In the genomic region with DNA sequence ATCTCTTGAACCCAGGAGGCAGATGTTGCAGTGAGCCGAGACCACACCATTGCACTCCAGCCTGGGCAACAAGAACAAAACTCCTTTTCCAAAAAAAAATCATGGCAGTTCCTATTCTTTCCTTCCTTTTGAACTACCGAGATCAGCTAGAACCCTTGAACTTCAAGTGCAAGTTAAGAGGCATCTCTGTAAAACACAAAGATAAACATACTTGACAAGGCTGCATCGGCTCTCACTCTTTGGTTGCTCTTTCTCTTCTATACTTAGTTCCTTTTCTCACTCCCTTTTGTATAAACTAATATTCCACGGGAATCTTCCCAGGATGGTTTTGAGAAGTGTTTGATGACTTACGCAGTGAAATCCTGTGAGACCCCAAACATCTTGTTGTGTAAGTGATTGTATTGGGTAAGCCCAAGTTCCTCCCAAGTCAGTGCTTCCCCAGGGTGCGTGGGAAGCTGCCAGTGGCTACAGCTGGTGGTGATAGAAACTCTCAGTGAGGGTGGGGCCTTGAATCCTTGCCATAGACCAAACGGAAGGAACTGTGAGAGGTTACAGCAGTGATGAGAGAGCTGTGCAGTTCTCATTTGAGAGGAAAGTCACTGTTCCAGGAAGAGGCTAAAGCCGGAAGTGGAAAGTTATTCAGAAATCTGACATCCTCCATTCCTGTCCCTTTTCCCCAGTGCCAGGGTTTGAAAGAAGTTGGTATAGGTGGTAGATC, we compare ENCODE assay signal across 8 cellular contexts. TPM values are rescaled to one million over a fixed set of nuclear protein-coding genes. Genes with fewer than 3 reads are reported as not detected.
DNase-seq lines count a peak whose midpoint lies in the region; ATAC-seq and TF ChIP-seq lines count a peak whose summit lies in the region.

No MANE protein-coding gene starts in this region.

- peaks cover 4% of the 10 kb centered on the region for H3F3A ChIP-seq in SK-N-SH (replicated peaks; ENCODE audit: insufficient read depth)

- H2AFZ ChIP-seq in SK-N-SH (ENCODE audit: low read depth) (no peak overlapping the region), parathyroid adenoma (no peak overlapping the region)

- H3K27ac Mint-ChIP-seq in activated CD4-positive, alpha-beta T cell treated with anti-CD3 and anti-CD28 coated beads, Interleukin-2, amount 10 ng/mL, durations not matched to agents 24 days and 14 days: peak overlapping the region; percentile 4
- H3K27ac Mint-ChIP-seq in effector memory CD8-positive, alpha-beta T cell: peak overlapping the region in 1 of 2 donors; percentile 75

- H3K9ac ChIP-seq in SK-N-SH (no peak overlapping the region), parathyroid adenoma (no peak overlapping the region)

- peaks cover 63% of the 10 kb centered on the region for H3K36me3 Mint-ChIP-seq in activated CD4-positive, alpha-beta T cell treated with anti-CD3 and anti-CD28 coated beads, Interleukin-2, amount 10 ng/mL, durations not matched to agents 24 days and 14 days (ENCODE audit: low read depth)
- peaks cover 32% of the 10 kb centered on the region for H3K36me3 Mint-ChIP-seq in effector memory CD8-positive, alpha-beta T cell (ENCODE audit: insufficient read depth)

- H3K4me3 Mint-ChIP-seq in activated CD4-positive, alpha-beta T cell treated with anti-CD3 and anti-CD28 coated beads, Interleukin-2, amount 10 ng/mL, durations not matched to agents 24 days and 14 days: no peak overlapping the region
- H3K4me3 Mint-ChIP-seq in effector memory CD8-positive, alpha-beta T cell: no peak overlapping the region

- H3K27me3 ChIP-seq in SK-N-SH (ENCODE audit: insufficient read depth): no peaks in the 10 kb centered on the region
- H3K27me3 ChIP-seq in parathyroid adenoma (ENCODE audit: control insufficient read depth, insufficient read depth, low read length): no peaks in the 10 kb centered on the region

- ATAC-seq in GM19463 (IDR thresholded peaks at IDR 0.05; ENCODE audit: unreplicated experiment): no peak
- ATAC-seq in effector memory CD8-positive, alpha-beta T cell (replicated peaks): no peak

- TF ChIP-seq CTCF in SK-N-SH (IDR thresholded peaks at IDR 0.05) (no peak), parathyroid adenoma (IDR thresholded peaks at IDR 0.05) (no peak)

- no peaks in the 10 kb centered on the region for H4K20me1 ChIP-seq in SK-N-SH (ENCODE audit: insufficient read depth)

- H3K27ac ChIP-seq in SK-N-SH (ENCODE audit: low read depth in 2 of 2, low read length in 1 of 2) (peak overlapping the region; percentile 18 to 24; a peak in 2 of 4 replicates), parathyroid adenoma (peak overlapping the region; percentile 80)

- no peaks in the 10 kb centered on the region for H3K9me2 ChIP-seq in SK-N-SH

- H3K4me3 ChIP-seq in SK-N-SH (ENCODE audit: low read depth in 2 of 2, low read length in 1 of 2) (no peak overlapping the region), parathyroid adenoma (ENCODE audit: low read depth, low read length) (no peak overlapping the region)

- H3K4me1 ChIP-seq in SK-N-SH (ENCODE audit: control insufficient read depth in 1 of 2, insufficient read depth in 2 of 2, low read depth in 1 of 2, low read length in 1 of 2) (peaks cover 14 to 38% of the 10 kb centered on the region in 2 experiments; a peak in 3 of 4 replicates), parathyroid adenoma (no peaks in the 10 kb centered on the region)

- H3K79me2 ChIP-seq in SK-N-SH (ENCODE audit: insufficient read depth) (no peaks in the 10 kb centered on the region; the same call in 1 of the 2 replicates), parathyroid adenoma (no peaks in the 10 kb centered on the region)

- intact Hi-C loops in activated CD4-positive, alpha-beta T cell treated with anti-CD3 and anti-CD28 coated beads, Interleukin-2, amount 10 ng/mL, durations not matched to agents 24 days and 14 days (cut with micrococcal nuclease): no loop called here

- no peaks in the 10 kb centered on the region for H3K9me3 Mint-ChIP-seq in activated CD4-positive, alpha-beta T cell treated with anti-CD3 and anti-CD28 coated beads, Interleukin-2, amount 10 ng/mL, durations not matched to agents 24 days and 14 days
- no peaks in the 10 kb centered on the region for H3K9me3 Mint-ChIP-seq in effector memory CD8-positive, alpha-beta T cell

- TF ChIP-seq EP300 in SK-N-SH (IDR thresholded peaks at IDR 0.05; ENCODE audit: borderline replicate concordance in 1 of 2, low read depth in 1 of 2, low read length in 1 of 2): no peak

- peaks cover 6% of the 10 kb centered on the region for H3K4me1 Mint-ChIP-seq in activated CD4-positive, alpha-beta T cell treated with anti-CD3 and anti-CD28 coated beads, Interleukin-2, amount 10 ng/mL, durations not matched to agents 24 days and 14 days
- H3K4me1 Mint-ChIP-seq in effector memory CD8-positive, alpha-beta T cell (ENCODE audit: low read depth in 2 of 2): no peaks in the 10 kb centered on the region

- H3K36me3 ChIP-seq in SK-N-SH (replicated peaks in 1 of 2; ENCODE audit: control insufficient read depth in 1 of 2, insufficient read depth in 2 of 2, low read length in 1 of 2) (peaks cover 22 to 33% of the 10 kb centered on the region in 2 experiments), parathyroid adenoma (ENCODE audit: control insufficient read depth, insufficient read depth, low read length) (no peaks in the 10 kb centered on the region)

- H3K9me3 ChIP-seq in SK-N-SH: no peaks in the 10 kb centered on the region
- H3K9me3 ChIP-seq in parathyroid adenoma (ENCODE audit: control insufficient read depth, low read length): no peaks in the 10 kb centered on the region

- WGBS in SK-N-SH (ENCODE audit: low lambda C conversion rate): 85% methylated on average over 8 of the region's 8 CpGs

- POLR2A ChIA-PET in SK-N-SH (lab: Yijun Ruan, JAX): interaction anchor here (2.5 kb wide), 1 partner anchor 25 kb away, joined by 6 read pairs; a partner anchor contains a TSS

- CTCF ChIA-PET in SK-N-SH (lab: Yijun Ruan, JAX): interaction anchor here (0.6 to 37.6 kb wide), 7 partner anchors 12 to 65 kb away, joined by 3 to 1118 read pairs (median 3); a partner anchor contains a TSS

- TF ChIP-seq RAD21 in SK-N-SH (IDR thresholded peaks at IDR 0.05; ENCODE audit: low read length): no peak

- H3K27me3 Mint-ChIP-seq in activated CD4-positive, alpha-beta T cell treated with anti-CD3 and anti-CD28 coated beads, Interleukin-2, amount 10 ng/mL, durations not matched to agents 24 days and 14 days: no peaks in the 10 kb centered on the region
- H3K27me3 Mint-ChIP-seq in effector memory CD8-positive, alpha-beta T cell: no peaks in the 10 kb centered on the region

- DNase-seq in activated CD4-positive, alpha-beta T cell treated with anti-CD3 and anti-CD28 coated beads, Interleukin-2, amount 10 ng/mL, durations not matched to agents 24 days and 14 days: no peak
- DNase-seq in activated CD4-positive, alpha-beta T cell treated with anti-CD3 and anti-CD28 coated beads, Interleukin-2, amount 50 U/mL, for 4 hours: no peak
- DNase-seq in SK-N-SH (no peak), fibroblast of peridontal ligament (ENCODE audit: extremely low read depth) (peak; percentile 100), kidney glomerular epithelial cell (lab: John Stamatoyannopoulos, UW) (no peak)
- no peak for DNase-seq in effector memory CD8-positive, alpha-beta T cell

- H3K4me2 ChIP-seq in SK-N-SH: no peak overlapping the region
- H3K4me2 ChIP-seq in parathyroid adenoma (ENCODE audit: low read length): no peak overlapping the region

TF ChIP-seq in SK-N-SH, 30 proteins besides CTCF, POLR2A, EP300 and RAD21 (continues in another document):
- TF ChIP-seq, protein P1, sequence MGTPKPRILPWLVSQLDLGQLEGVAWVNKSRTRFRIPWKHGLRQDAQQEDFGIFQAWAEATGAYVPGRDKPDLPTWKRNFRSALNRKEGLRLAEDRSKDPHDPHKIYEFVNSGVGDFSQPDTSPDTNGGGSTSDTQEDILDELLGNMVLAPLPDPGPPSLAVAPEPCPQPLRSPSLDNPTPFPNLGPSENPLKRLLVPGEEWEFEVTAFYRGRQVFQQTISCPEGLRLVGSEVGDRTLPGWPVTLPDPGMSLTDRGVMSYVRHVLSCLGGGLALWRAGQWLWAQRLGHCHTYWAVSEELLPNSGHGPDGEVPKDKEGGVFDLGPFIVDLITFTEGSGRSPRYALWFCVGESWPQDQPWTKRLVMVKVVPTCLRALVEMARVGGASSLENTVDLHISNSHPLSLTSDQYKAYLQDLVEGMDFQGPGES (IDR thresholded peaks at IDR 0.05; ENCODE audit: low read depth, low read length): no peak
- TF ChIP-seq FOSL2 (IDR thresholded peaks at IDR 0.05; ENCODE audit: borderline replicate concordance, low read depth) (no peak), RXRA (IDR thresholded peaks at IDR 0.05; ENCODE audit: borderline replicate concordance, low read depth) (no peak), CHD2 (IDR thresholded peaks at IDR 0.05; ENCODE audit: low read length, partially characterized antibody) (no peak)

RNA-seq across cellular contexts. Expression of a gene that starts 24.1 kb away (rescaled TPM):
- 3.0 and 3.4 TPM in 2 replicates for total RNA-seq in activated CD4-positive, alpha-beta T cell treated with anti-CD3 and anti-CD28 coated beads, Interleukin-2, amount 10 ng/mL, durations not matched to agents 24 days and 14 days
- polyA plus RNA-seq in SK-N-SH (2012; rRNA removed): 5.1 and 8.1 TPM in 2 replicates
- polyA plus RNA-seq in SK-N-SH (2012; cell fraction: cytosol; rRNA removed): 2.5 and 4.1 TPM in 2 replicates
- 5.6 and 7.7 TPM in 2 replicates for polyA plus RNA-seq in SK-N-SH (2012; cell fraction: nucleus; rRNA removed)

RNA-seq across cellular contexts. Expression of a gene that starts 28.8 kb away (rescaled TPM):
- total RNA-seq in activated CD4-positive, alpha-beta T cell treated with anti-CD3 and anti-CD28 coated beads, Interleukin-2, amount 10 ng/mL, durations not matched to agents 24 days and 14 days: 77.4 and 82.8 TPM in 2 replicates
- polyA plus RNA-seq in SK-N-SH (2012; rRNA removed): 18.4 and 19.4 TPM in 2 replicates
- 10.1 and 12.1 TPM in 2 replicates for polyA plus RNA-seq in SK-N-SH (2012; cell fraction: cytosol; rRNA removed)
- polyA plus RNA-seq in SK-N-SH (2012; cell fraction: nucleus; rRNA removed): 26.0 and 41.1 TPM in 2 replicates

RNA-seq across cellular contexts. Expression of a gene that starts 43.0 kb away (rescaled TPM):
- total RNA-seq in activated CD4-positive, alpha-beta T cell treated with anti-CD3 and anti-CD28 coated beads, Interleukin-2, amount 10 ng/mL, durations not matched to agents 24 days and 14 days: 76.6 and 81.0 TPM in 2 replicates
- polyA plus RNA-seq in SK-N-SH (2012; rRNA removed): 29.6 and 44.9 TPM in 2 replicates
- 32.6 and 36.7 TPM in 2 replicates for polyA plus RNA-seq in SK-N-SH (2012; cell fraction: cytosol; rRNA removed)
- 71.8 and 81.4 TPM in 2 replicates for polyA plus RNA-seq in SK-N-SH (2012; cell fraction: nucleus; rRNA removed)
